Comparison of ENCODE assay signal across 8 cellular contexts in the genomic region with DNA sequence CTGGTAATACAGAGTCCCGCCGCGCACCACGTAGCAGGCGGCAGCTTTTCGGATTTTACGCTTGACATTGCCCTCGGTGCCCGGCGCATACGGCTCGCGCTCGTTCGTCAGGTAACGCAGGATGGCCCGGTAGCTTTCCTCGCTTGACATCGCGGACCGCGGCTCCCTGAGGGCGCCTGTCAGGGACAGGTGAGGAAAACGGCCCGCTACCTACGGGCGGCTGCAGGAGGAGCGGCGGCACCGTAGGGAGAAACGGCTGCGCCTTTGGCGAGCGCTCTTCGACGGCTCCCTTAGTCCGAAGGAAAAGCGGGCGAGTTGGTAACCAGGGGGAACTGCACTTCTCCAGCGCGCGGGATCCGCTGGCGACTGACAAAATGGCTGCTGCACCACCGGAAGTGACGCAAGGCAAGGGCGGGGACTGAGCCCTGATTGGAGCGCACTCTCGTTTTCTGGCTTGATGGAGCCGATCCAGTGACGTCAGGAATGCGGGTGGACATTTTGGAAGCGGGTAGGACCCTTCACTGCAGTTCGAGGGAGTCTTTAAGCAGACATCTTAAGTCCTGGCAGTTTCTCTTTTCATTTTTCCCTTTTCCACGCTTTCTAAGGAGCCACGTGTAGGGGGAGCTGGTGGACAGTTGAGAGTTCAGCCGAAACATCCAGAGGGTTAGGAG. TPM values are rescaled to one million over a fixed set of nuclear protein-coding genes. Genes with fewer than 3 reads are reported as not detected.
DNase-seq lines count a peak whose midpoint lies in the region; ATAC-seq and TF ChIP-seq lines count a peak whose summit lies in the region.

A gene with protein sequence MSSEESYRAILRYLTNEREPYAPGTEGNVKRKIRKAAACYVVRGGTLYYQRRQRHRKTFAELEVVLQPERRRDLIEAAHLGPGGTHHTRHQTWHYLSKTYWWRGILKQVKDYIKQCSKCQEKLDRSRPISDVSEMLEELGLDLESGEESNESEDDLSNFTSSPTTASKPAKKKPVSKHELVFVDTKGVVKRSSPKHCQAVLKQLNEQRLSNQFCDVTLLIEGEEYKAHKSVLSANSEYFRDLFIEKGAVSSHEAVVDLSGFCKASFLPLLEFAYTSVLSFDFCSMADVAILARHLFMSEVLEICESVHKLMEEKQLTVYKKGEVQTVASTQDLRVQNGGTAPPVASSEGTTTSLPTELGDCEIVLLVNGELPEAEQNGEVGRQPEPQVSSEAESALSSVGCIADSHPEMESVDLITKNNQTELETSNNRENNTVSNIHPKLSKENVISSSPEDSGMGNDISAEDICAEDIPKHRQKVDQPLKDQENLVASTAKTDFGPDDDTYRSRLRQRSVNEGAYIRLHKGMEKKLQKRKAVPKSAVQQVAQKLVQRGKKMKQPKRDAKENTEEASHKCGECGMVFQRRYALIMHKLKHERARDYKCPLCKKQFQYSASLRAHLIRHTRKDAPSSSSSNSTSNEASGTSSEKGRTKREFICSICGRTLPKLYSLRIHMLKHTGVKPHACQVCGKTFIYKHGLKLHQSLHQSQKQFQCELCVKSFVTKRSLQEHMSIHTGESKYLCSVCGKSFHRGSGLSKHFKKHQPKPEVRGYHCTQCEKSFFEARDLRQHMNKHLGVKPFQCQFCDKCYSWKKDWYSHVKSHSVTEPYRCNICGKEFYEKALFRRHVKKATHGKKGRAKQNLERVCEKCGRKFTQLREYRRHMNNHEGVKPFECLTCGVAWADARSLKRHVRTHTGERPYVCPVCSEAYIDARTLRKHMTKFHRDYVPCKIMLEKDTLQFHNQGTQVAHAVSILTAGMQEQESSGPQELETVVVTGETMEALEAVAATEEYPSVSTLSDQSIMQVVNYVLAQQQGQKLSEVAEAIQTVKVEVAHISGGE (minus strand): TSS at position 368 of the 671 bp plus-strand sequence. CDS start 218 bp downstream, at position 150.

- 0% methylated on average over 26 of the region's 57 CpGs for WGBS in mammary epithelial cell (ENCODE audit: low coverage, missing lambda C conversion rate)

- H3K4me3 ChIP-seq in mammary epithelial cell (replicated peaks in 1 of 3; ENCODE audit: insufficient read depth in 1 of 3, low read depth in 2 of 3, low read length in 3 of 3) = peak within 1 kb of the TSS; percentile 65 to 87 (median 66)

- no peaks in the 10 kb centered on the region for H4K20me1 ChIP-seq in mammary epithelial cell (ENCODE audit: insufficient read depth, low read length)

- no peaks in the 10 kb centered on the region for H3K27me3 ChIP-seq in mammary epithelial cell (ENCODE audit: insufficient read depth, low read length)

- CTCF ChIA-PET in mammary epithelial cell (lab: Charles Lee; ENCODE audit: low non-redundant PET) = interaction anchor here (0.6 kb wide), 3 partner anchors 19 to 491 kb away, joined by 3 to 6 read pairs (median 4); no protein-coding TSS in a partner anchor

- H3K9me3 ChIP-seq in mammary epithelial cell (replicated peaks; ENCODE audit: insufficient read depth, low read length) = no peaks in the 10 kb centered on the region

- peak within 1 kb of the TSS; percentile 83 for H3K4me2 ChIP-seq in mammary epithelial cell (ENCODE audit: insufficient read depth, low read depth, low read length)

- in situ Hi-C loops in mammary epithelial cell (cut with MboI; ENCODE audit: low sequenced_read_pairs in 2 of 2) = no loop called here

- H3K9ac ChIP-seq in mammary epithelial cell (ENCODE audit: insufficient read depth, low read length) = peak within 1 kb of the TSS; percentile 90

- ATAC-seq in GM18858 (IDR thresholded peaks at IDR 0.05; ENCODE audit: unreplicated experiment) (peak; percentile 72), HG03066 (IDR thresholded peaks at IDR 0.05; ENCODE audit: low read depth, unreplicated experiment) (peak; percentile 78)

- BruUV-seq in mammary epithelial cell (replicated peaks; lab: Mats Ljungman, UMichigan) = TSS peak; percentile 1

- TF ChIP-seq CTCF in mammary epithelial cell (conservative IDR thresholded peaks at IDR 0.05 in 1 of 2, IDR thresholded peaks at IDR 0.05 in 1 of 2; ENCODE audit: extremely low read depth in 1 of 2, insufficient read depth in 1 of 2, low read depth in 1 of 2, low read length in 2 of 2) = peak; percentile 49 to 64

- H2AFZ ChIP-seq in mammary epithelial cell (ENCODE audit: low read depth, low read length) = peak within 1 kb of the TSS; percentile 94

- peak within 1 kb of the TSS; percentile 85 for H3K27ac ChIP-seq in mammary epithelial cell (ENCODE audit: insufficient read depth, low read depth, low read length)

- DNase-seq in mammary epithelial cell = peak; percentile 99
- DNase-seq in iris pigment epithelial cell (ENCODE audit: low read depth) = peak; percentile 100
- DNase-seq in stimulated activated CD4-positive, alpha-beta T cell treated with anti-CD3 and anti-CD28 coated beads, Interleukin-15, amount 100 ng/mL, for 24 hours = peak; percentile 100
- DNase-seq in NCI-H1048 (lab: John Stamatoyannopoulos, UW) = no peak
- no peak for DNase-seq in NCI-H2107 (lab: John Stamatoyannopoulos, UW)

- peaks cover 13% of the 10 kb centered on the region for H3K4me1 ChIP-seq in mammary epithelial cell (ENCODE audit: insufficient read depth, low read length)

- intact Hi-C loops in T-helper 1 cell treated with Interleukin-12 subunit alpha and Interleukin-12 subunit beta and Interleukin-4 antibody, amounts not matched to agents 30 ng/mL and 1 ng/mL, for 36 hours (cut with micrococcal nuclease) = loop anchor here (1.0 to 10.0 kb wide), 15 partner anchors 9 to 1860 kb away; a partner anchor contains a TSS
- intact Hi-C loops in mammary epithelial cell (cut with micrococcal nuclease) = loop anchor here (1.0 kb wide), 3 partner anchors 9 to 164 kb away; a partner anchor contains a TSS

- H3K79me2 ChIP-seq in mammary epithelial cell (ENCODE audit: insufficient read depth, low read length) = peaks cover 76% of the 10 kb centered on the region

- dilution Hi-C loops in mammary epithelial cell (cut with HindIII; ENCODE audit: low sequenced_read_pairs) = no loop called here

- peaks cover 20% of the 10 kb centered on the region for H3K36me3 ChIP-seq in mammary epithelial cell (ENCODE audit: insufficient read depth, low read length)

RNA-seq across cellular contexts. Expression of the gene that starts here (rescaled TPM):
- total RNA-seq in T-helper 1 cell treated with Interleukin-12 subunit alpha and Interleukin-12 subunit beta and Interleukin-4 antibody, amounts not matched to agents 30 ng/mL and 1 ng/mL, for 36 hours = 32.1 and 33.2 TPM in 2 replicates
- 10 to 100 TPM; 20.3 to 25.3 TPM for total RNA-seq in mammary epithelial cell
- 6.9 TPM for polyA plus RNA-seq in mammary epithelial cell
- polyA minus RNA-seq in mammary epithelial cell = 8.1 TPM

Comparison
In these comparisons a context has a peak if more than half of its experiments do, and no peak if none do; other contexts are left out.
1. DNase-seq: peak in mammary epithelial cell (single experiment), iris pigment epithelial cell (single experiment) and stimulated activated CD4-positive, alpha-beta T cell treated with anti-CD3 and anti-CD28 coated beads, Interleukin-15, amount 100 ng/mL, for 24 hours (single experiment); none in NCI-H1048 (single experiment) and NCI-H2107 (single experiment).